Comparison of ENCODE assay signal across 15 cellular contexts in the genomic region with DNA sequence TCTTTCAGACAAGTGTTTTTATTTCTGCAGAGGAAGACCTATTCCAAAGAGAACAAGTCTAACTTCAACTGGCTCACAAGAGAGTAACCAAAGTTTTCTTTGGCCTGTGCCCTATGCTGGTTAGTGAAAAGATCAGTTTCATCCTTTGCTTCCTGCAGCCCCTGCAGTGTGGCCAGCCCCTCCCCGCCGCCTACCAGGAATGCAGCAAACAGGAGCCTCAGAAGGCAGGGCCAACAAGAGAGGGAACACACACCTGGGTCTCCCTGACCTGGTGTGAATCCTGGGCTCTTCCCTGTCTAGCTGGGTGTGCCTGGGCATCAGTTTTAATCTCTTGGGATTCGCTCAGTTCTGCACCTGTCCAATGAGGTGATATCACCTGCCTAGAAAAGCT.
"Had no signal": no experiment of that assay in that cellular context is flagged by ENCODE, and none has a peak within 500 bp of the region (broad histone marks: within the 10 kb centered on the region; RNA-seq: fewer than 3 reads in every experiment).

No MANE protein-coding gene starts in this region.

- DNase-seq: activated CD4-positive, alpha-beta T cell treated with anti-CD3 and anti-CD28 coated beads for 36 hours; activated CD8-positive, alpha-beta memory T cell treated with anti-CD3 and anti-CD28 coated beads, Interleukin-2, amount 50 U/mL, for 48 hours; activated CD8-positive, alpha-beta T cell treated with anti-CD3 and anti-CD28 coated beads, Interleukin-2, amount 10 ng/mL, durations not matched to agents 7 days and 5 days; activated naive CD4-positive, alpha-beta T cell treated with anti-CD3 and anti-CD28 coated beads, Interleukin-2, amount 10 ng/mL, durations not matched to agents 7 days and 5 days; amniotic stem cell; body of pancreas; effector memory CD4-positive, alpha-beta T cell; stimulated activated CD4-positive, alpha-beta T cell treated with anti-CD3 and anti-CD28 coated beads, Interleukin-2, amount 100 ng/mL, for 48 hours; stimulated activated CD8-positive, alpha-beta memory T cell treated with anti-CD3 and anti-CD28 coated beads, Interleukin-4, amount 100 ng/mL, for 48 hours; thyroid gland; uterus had no signal

- H3K27ac ChIP-seq: body of pancreas, epithelial cell of prostate, gastroesophageal sphincter, thyroid gland, uterus, VCaP had no signal

- H3K9me3 Mint-ChIP-seq: activated naive CD4-positive, alpha-beta T cell treated with anti-CD3 and anti-CD28 coated beads, Interleukin-2, amount 10 ng/mL, durations not matched to agents 7 days and 5 days; central memory CD8-positive, alpha-beta T cell had no signal

- H3K4me1 ChIP-seq: body of pancreas, uterus had no signal

- ATAC-seq: activated CD4-positive, alpha-beta T cell treated with anti-CD3 and anti-CD28 coated beads for 36 hours; activated CD8-positive, alpha-beta T cell treated with anti-CD3 and anti-CD28 coated beads, Interleukin-2, amount 10 ng/mL, durations not matched to agents 7 days and 5 days; body of pancreas; gastroesophageal sphincter had no signal

- H3K27me3 ChIP-seq: body of pancreas, gastroesophageal sphincter, thyroid gland, uterus had no signal

- H3K9me3 ChIP-seq: body of pancreas, gastroesophageal sphincter, thyroid gland, uterus had no signal

- H3K27ac Mint-ChIP-seq: activated CD4-positive, alpha-beta T cell treated with anti-CD3 and anti-CD28 coated beads for 36 hours; activated naive CD4-positive, alpha-beta T cell treated with anti-CD3 and anti-CD28 coated beads, Interleukin-2, amount 10 ng/mL, durations not matched to agents 7 days and 5 days had no signal

- H3K36me3 ChIP-seq: uterus had no signal

- H3K27me3 Mint-ChIP-seq: activated CD4-positive, alpha-beta T cell treated with anti-CD3 and anti-CD28 coated beads for 36 hours; activated naive CD4-positive, alpha-beta T cell treated with anti-CD3 and anti-CD28 coated beads, Interleukin-2, amount 10 ng/mL, durations not matched to agents 7 days and 5 days; central memory CD8-positive, alpha-beta T cell had no signal

- H3K4me3 ChIP-seq: body of pancreas, gastroesophageal sphincter, thyroid gland, uterus had no signal

- H3K4me3 Mint-ChIP-seq: activated CD4-positive, alpha-beta T cell treated with anti-CD3 and anti-CD28 coated beads for 36 hours; activated CD8-positive, alpha-beta T cell treated with anti-CD3 and anti-CD28 coated beads, Interleukin-2, amount 10 ng/mL, durations not matched to agents 7 days and 5 days; activated naive CD4-positive, alpha-beta T cell treated with anti-CD3 and anti-CD28 coated beads, Interleukin-2, amount 10 ng/mL, durations not matched to agents 7 days and 5 days; central memory CD8-positive, alpha-beta T cell had no signal
